Comparison of ENCODE assay signal across 27 cellular contexts in the genomic region with DNA sequence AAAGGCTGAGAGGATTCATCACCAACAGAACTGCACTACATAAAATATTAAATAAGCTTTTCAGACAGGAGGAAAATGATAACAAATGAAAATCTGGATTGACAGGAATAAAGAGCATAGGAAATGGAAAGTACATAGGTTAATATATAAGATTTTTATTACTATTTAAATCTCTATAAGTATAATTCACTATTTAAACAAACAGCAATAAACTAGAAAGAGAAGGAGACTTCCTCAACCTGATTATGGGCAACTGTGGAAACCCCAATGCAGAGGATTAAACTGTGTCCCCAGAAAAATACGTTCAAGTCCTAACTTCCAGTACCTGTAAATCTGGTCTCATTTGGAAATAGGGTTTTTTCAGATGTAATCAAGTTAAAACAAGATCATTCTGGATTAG.
"Had no signal": no experiment of that assay in that cellular context is flagged by ENCODE, and none has a peak within 500 bp of the region (broad histone marks: within the 10 kb centered on the region; RNA-seq: fewer than 3 reads in every experiment).

No MANE protein-coding gene starts in this region.

- H3K36me3 ChIP-seq: stomach, suprapubic skin, thoracic aorta, thyroid gland, tibial artery, tibial nerve, transverse colon, upper lobe of left lung, upper lobe of right lung, uterus, vagina had no signal

- H3K4me1 ChIP-seq: stomach, suprapubic skin, testis, thyroid gland, tibial artery, tibial nerve, upper lobe of left lung, upper lobe of right lung, uterus, vagina had no signal

- H3K9me3 ChIP-seq: stomach, suprapubic skin, testis, thoracic aorta, thyroid gland, tibial artery, tibial nerve, transverse colon, upper lobe of left lung, upper lobe of right lung, uterus, vagina had no signal

- H3K27ac ChIP-seq: stomach, suprapubic skin, testis, thoracic aorta, thyroid gland, tibial artery, tibial nerve, upper lobe of left lung, upper lobe of right lung, uterus, vagina had no signal

- FAIRE-seq: urothelium cell line had no signal

- ATAC-seq: stimulated activated effector memory CD8-positive, alpha-beta T cell treated with anti-CD3 and anti-CD28 coated beads, Interleukin-12 subunit alpha, Interleukin-12 subunit beta, amount 100 ng/mL, for 72 hours; stimulated activated memory B cell treated with anti-CD40 and anti-IgM and Interleukin-4, amounts not matched to agents 10 μg/mL and 1 μg/mL and 100 μg/mL, for 72 hours; stimulated activated naive B cell treated with anti-CD40 and anti-IgM and Interleukin-4, amounts not matched to agents 10 μg/mL and 1 μg/mL and 100 μg/mL, for 72 hours; stimulated activated naive CD8-positive, alpha-beta T cell treated with anti-CD3 and anti-CD28 coated beads, Interleukin-15, amount 100 ng/mL, for 72 hours; stimulated activated naive CD8-positive, alpha-beta T cell treated with anti-CD3 and anti-CD28 coated beads, Interleukin-15, Interleukin-2, amounts not matched to agents 100 U/mL and 50 U/mL, for 24 hours; upper lobe of right lung had no signal

- DNase-seq: stimulated activated CD4-positive, alpha-beta T cell treated with anti-CD3 and anti-CD28 coated beads, Interleukin-2, amount 100 ng/mL, for 48 hours; stimulated activated CD4-positive, alpha-beta T cell treated with anti-CD3 and anti-CD28 coated beads, Interleukin-4, amount 100 ng/mL, for 1 hour; stimulated activated CD4-positive, alpha-beta T cell treated with anti-CD3 and anti-CD28 coated beads, Interleukin-4, amount 100 ng/mL, for 24 hours; stimulated activated CD4-positive, alpha-beta T cell treated with anti-CD3 and anti-CD28 coated beads, Interleukin-4, amount 100 ng/mL, for 4 hours; stimulated activated CD8-positive, alpha-beta memory T cell treated with anti-CD3 and anti-CD28 coated beads, Interleukin-4, amount 100 ng/mL, for 48 hours; stimulated activated naive B cell treated with anti-CD40 and anti-IgM and Interleukin-4, amounts not matched to agents 10 μg/mL and 1 μg/mL and 100 μg/mL, for 72 hours; stimulated activated naive CD4-positive, alpha-beta T cell; stimulated activated naive CD4-positive, alpha-beta T cell treated with Interleukin-2 at 50 U/mL for 16 hours; stimulated activated naive CD8-positive, alpha-beta T cell treated with anti-CD3 and anti-CD28 coated beads, Interleukin-15, amount 100 ng/mL, for 72 hours; stimulated activated naive CD8-positive, alpha-beta T cell treated with anti-CD3 and anti-CD28 coated beads, Interleukin-15, Interleukin-2, amounts not matched to agents 100 U/mL and 50 U/mL, for 24 hours; stomach; substantia nigra; testis; thyroid gland; tibial artery; transverse colon; trophoblast cell; upper lobe of left lung; upper lobe of right lung; uterus had no signal

- H3K27me3 ChIP-seq: stomach, suprapubic skin, testis, thyroid gland, tibial artery, tibial nerve, transverse colon, upper lobe of left lung, upper lobe of right lung, uterus, vagina had no signal

- H3K4me3 ChIP-seq: stomach, suprapubic skin, testis, thoracic aorta, thyroid gland, tibial artery, tibial nerve, transverse colon, upper lobe of left lung, upper lobe of right lung, uterus, vagina had no signal
